Comparison of ENCODE assay signal across 11 cellular contexts in the genomic region with DNA sequence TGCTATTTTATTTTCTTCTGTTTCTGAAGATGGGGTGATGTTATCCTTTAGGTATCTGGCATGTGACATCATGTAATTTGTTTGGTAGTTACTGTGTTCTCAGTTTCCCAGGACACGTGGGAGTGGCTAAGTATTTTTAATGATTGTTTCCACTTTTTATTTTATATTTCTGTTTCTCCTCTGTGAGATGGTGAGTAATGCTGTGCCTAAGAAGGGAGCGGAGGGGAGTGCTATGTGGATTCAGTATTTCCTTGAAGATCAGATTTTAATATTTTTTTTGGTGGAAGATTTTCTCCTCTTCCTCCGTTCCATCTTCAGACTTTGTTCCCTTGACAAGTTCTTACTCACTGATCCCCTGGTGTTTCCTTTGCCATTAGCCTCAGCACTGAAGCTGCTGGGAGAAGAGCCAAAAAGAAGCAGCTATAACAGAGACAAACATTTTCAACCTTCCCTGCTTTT.
DNase-seq lines count a peak whose midpoint lies in the region; FAIRE-seq and TF ChIP-seq lines count a peak whose summit lies in the region.
"Had no signal": no experiment of that assay in that cellular context is flagged by ENCODE, and none has a peak within 500 bp of the region (broad histone marks: within the 10 kb centered on the region; RNA-seq: fewer than 3 reads in every experiment).

No MANE protein-coding gene starts in this region.

- H3K9ac ChIP-seq in kidney (ENCODE audit: low read length in 2 of 2), result no peak overlapping the region

- DNase-seq in EH (ENCODE audit: low read depth) (peak; percentile 76), NCI-H446 treated with DMSO at 0.1 percent for 48 hours (lab: John Stamatoyannopoulos, UW) (peak; percentile 29), fibroblast of gingiva (ENCODE audit: low read depth) (peak; percentile 29), pons (ENCODE audit: low spot score) (peak; percentile 32), NCI-H774 (lab: John Stamatoyannopoulos, UW) (no peak), NK-92 (lab: John Stamatoyannopoulos, UW; ENCODE audit: unreplicated experiment) (no peak), putamen (ENCODE audit: low spot score) (no peak), kidney (no peak)
- DNase-seq: dorsolateral prefrontal cortex had no signal

- intact Hi-C loops in kidney (cut with DNase I), result no loop called here

- H3K4me1 ChIP-seq in kidney (ENCODE audit: control insufficient read depth in 1 of 2, insufficient read depth in 1 of 2, low read depth in 1 of 2, low read length in 2 of 2), result no peaks in the 10 kb centered on the region

- H3K27ac ChIP-seq in kidney (ENCODE audit: low read depth in 2 of 2, low read length in 2 of 2), result no peak overlapping the region
- H3K27ac ChIP-seq: RWPE1 had no signal

- no peaks in the 10 kb centered on the region for H3K36me3 ChIP-seq in kidney (ENCODE audit: control insufficient read depth in 1 of 2, insufficient read depth in 2 of 2, low read length in 2 of 2)

- H3K4me3 ChIP-seq in kidney (ENCODE audit: low read length in 2 of 2), result no peak overlapping the region

- FAIRE-seq in kidney (lab: Jason Lieb, UNC), result no peak
- FAIRE-seq: D721Med had no signal

- no peaks in the 10 kb centered on the region for H3K9me3 ChIP-seq in kidney (ENCODE audit: control insufficient read depth in 1 of 2, low read length in 2 of 2)

- TF ChIP-seq CTCF in kidney (IDR thresholded peaks at IDR 0.05; ENCODE audit: borderline replicate concordance, extremely low read depth, insufficient read depth), result no peak

Comparison
In these comparisons a context has a peak if more than half of its experiments do, and no peak if none do; other contexts are left out.
1. DNase-seq: peak in EH (single experiment), NCI-H446 treated with DMSO at 0.1 percent for 48 hours (single experiment), fibroblast of gingiva (single experiment) and pons (single experiment); none in NCI-H774 (single experiment), NK-92 (single experiment), putamen (single experiment) and kidney (single experiment).